Comparison of ENCODE assay signal across 2 cellular contexts in genomic region chr13:43985437-43986051, GRCh38.
TF ChIP-seq lines count a peak whose summit lies in the region.

No MANE protein-coding gene starts in this region.

TF ChIP-seq in IMR-90, 13 proteins besides CTCF, POLR2A, EP300 and RAD21:
- TF ChIP-seq MAFK (IDR thresholded peaks at IDR 0.05; ENCODE audit: low read depth, low read length): peak; percentile 95
- no peak for TF ChIP-seq ELK1 (IDR thresholded peaks at IDR 0.05; ENCODE audit: borderline replicate concordance, low read depth, low read length)
- no peak for TF ChIP-seq RFX5 (IDR thresholded peaks at IDR 0.05; ENCODE audit: low read depth, low read length)
- TF ChIP-seq CEBPB (IDR thresholded peaks at IDR 0.05; ENCODE audit: low read depth, low read length): no peak
- no peak for TF ChIP-seq RCOR1 (IDR thresholded peaks at IDR 0.05; ENCODE audit: insufficient replicate concordance, low read length)
- TF ChIP-seq NFE2L2 (IDR thresholded peaks at IDR 0.05; ENCODE audit: low read depth, low read length): no peak
- no peak for TF ChIP-seq FOS (IDR thresholded peaks at IDR 0.05; ENCODE audit: low read depth, low read length)

TF ChIP-seq in H1, 55 proteins besides CTCF, POLR2A, EP300 and RAD21:
- TF ChIP-seq EGR1 (IDR thresholded peaks at IDR 0.05; ENCODE audit: borderline replicate concordance, low read depth, low read length) (no peak), KDM5A (IDR thresholded peaks at IDR 0.05; ENCODE audit: low read length) (no peak), MAFK (IDR thresholded peaks at IDR 0.05; ENCODE audit: low read depth, low read length) (peak; percentile 54; the same call in 1 of the 2 replicates), HDAC6 (IDR thresholded peaks at IDR 0.05; ENCODE audit: low read depth, low read length) (no peak), POLR2AphosphoS5 (IDR thresholded peaks at IDR 0.05; ENCODE audit: low read depth, low read length) (no peak), CEBPB (IDR thresholded peaks at IDR 0.05; ENCODE audit: low read depth, low read length) (no peak)
